ENCODE assay signal across 8 cellular contexts in genomic region chr7:120857558-120858298, GRCh38. TPM values are rescaled to one million over a fixed set of nuclear protein-coding genes. Genes with fewer than 3 reads are reported as not detected.
DNase-seq lines count a peak whose midpoint lies in the region; ATAC-seq and TF ChIP-seq lines count a peak whose summit lies in the region.

A gene with protein sequence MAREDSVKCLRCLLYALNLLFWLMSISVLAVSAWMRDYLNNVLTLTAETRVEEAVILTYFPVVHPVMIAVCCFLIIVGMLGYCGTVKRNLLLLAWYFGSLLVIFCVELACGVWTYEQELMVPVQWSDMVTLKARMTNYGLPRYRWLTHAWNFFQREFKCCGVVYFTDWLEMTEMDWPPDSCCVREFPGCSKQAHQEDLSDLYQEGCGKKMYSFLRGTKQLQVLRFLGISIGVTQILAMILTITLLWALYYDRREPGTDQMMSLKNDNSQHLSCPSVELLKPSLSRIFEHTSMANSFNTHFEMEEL (minus strand): TSS chr7:120858144. CDS start chr7:120856763, 1,381 bp downstream.

- H3K4me1 Mint-ChIP-seq in stimulated activated naive CD8-positive, alpha-beta T cell treated with anti-CD3 and anti-CD28 coated beads, Interleukin-15, Interleukin-2, amounts not matched to agents 100 ng/mL and 50 ng/mL, for 24 hours (ENCODE audit: low read depth), result peaks cover 11% of the 10 kb centered on the region

- H3K4me1 ChIP-seq in mononuclear cell (ENCODE audit: insufficient read depth, low read length), result peaks cover 16% of the 10 kb centered on the region

- peak within 1 kb of the TSS; percentile 32 for H3K4me3 ChIP-seq in mononuclear cell (ENCODE audit: low read length)

- H3K9me3 ChIP-seq in mononuclear cell (ENCODE audit: low read depth, low read length), result no peaks in the 10 kb centered on the region

- in situ Hi-C loops in Caki2 (cut with HindIII; ENCODE audit: low pct_unique_long_range_greater_than_20kb, low sequenced_read_pairs), result no loop called here

- H3K27me3 ChIP-seq in mononuclear cell (ENCODE audit: insufficient read depth, low read length), result peaks cover 76% of the 10 kb centered on the region

- H3K36me3 Mint-ChIP-seq in stimulated activated naive CD8-positive, alpha-beta T cell treated with anti-CD3 and anti-CD28 coated beads, Interleukin-15, Interleukin-2, amounts not matched to agents 100 ng/mL and 50 ng/mL, for 24 hours (ENCODE audit: low read depth), result no peaks in the 10 kb centered on the region

- H3K27me3 Mint-ChIP-seq in stimulated activated naive CD8-positive, alpha-beta T cell treated with anti-CD3 and anti-CD28 coated beads, Interleukin-15, Interleukin-2, amounts not matched to agents 100 ng/mL and 50 ng/mL, for 24 hours, result peaks cover 61% of the 10 kb centered on the region

- peak; percentile 96 for DNase-seq in Caki2 (ENCODE audit: low read depth)
- DNase-seq in NCI-H774 (lab: John Stamatoyannopoulos, UW), result peak; percentile 80
- DNase-seq in activated T-cell treated with anti-CD3 and anti-CD28 coated beads for 48 hours (ENCODE audit: low read depth), result peak; percentile 52
- DNase-seq in erythroblast (lab: John Stamatoyannopoulos, UW), result peak; percentile 63 to 67

- H3K9me3 Mint-ChIP-seq in stimulated activated naive CD8-positive, alpha-beta T cell treated with anti-CD3 and anti-CD28 coated beads, Interleukin-15, Interleukin-2, amounts not matched to agents 100 ng/mL and 50 ng/mL, for 24 hours, result no peaks in the 10 kb centered on the region

- peak within 1 kb of the TSS; percentile 79 for H3K4me3 Mint-ChIP-seq in stimulated activated naive CD8-positive, alpha-beta T cell treated with anti-CD3 and anti-CD28 coated beads, Interleukin-15, Interleukin-2, amounts not matched to agents 100 ng/mL and 50 ng/mL, for 24 hours

- no peak for TF ChIP-seq POLR2A in erythroblast (IDR thresholded peaks at IDR 0.05; ENCODE audit: low read length)

- ATAC-seq in GM19467 (IDR thresholded peaks at IDR 0.05; ENCODE audit: unreplicated experiment), result peak; percentile 68
- ATAC-seq in HG03565 (IDR thresholded peaks at IDR 0.05; ENCODE audit: unreplicated experiment), result peak; percentile 79

- no peak within 1 kb of the TSS for H3K27ac Mint-ChIP-seq in stimulated activated naive CD8-positive, alpha-beta T cell treated with anti-CD3 and anti-CD28 coated beads, Interleukin-15, Interleukin-2, amounts not matched to agents 100 ng/mL and 50 ng/mL, for 24 hours

RNA-seq across cellular contexts. Expression of the gene that starts here (rescaled TPM):
- total RNA-seq in Caki2 (2014; rRNA removed; shearing (Covaris generic); ENCODE audit: low replicate concordance), result 45.3 and 46.5 TPM in 2 replicates
- total RNA-seq in mononuclear cell, result not detected

Comparison
In these comparisons a context has a peak if more than half of its experiments do, and no peak if none do; other contexts are left out.
1. Peak in every context shown above with its lines: DNase-seq, ATAC-seq and H3K4me3 ChIP-seq.
2. RNA of the gene that starts here (total RNA-seq): 45.3 to 46.5 TPM in Caki2; not detected in mononuclear cell (single experiment); every median in the first group is over 10 times any median in the second.